37 cellular contexts compared by ENCODE assay signal in genomic region chr1:223186800-223187199, GRCh38. TPM values are rescaled to one million over a fixed set of nuclear protein-coding genes. Genes with fewer than 3 reads are reported as not detected.
A peak's percentile ranks its signal among the peaks of the same experiment; 100 is the strongest.
DNase-seq lines count a peak whose midpoint lies in the region; ATAC-seq, FAIRE-seq and TF ChIP-seq lines count a peak whose summit lies in the region.
"Had no signal": no experiment of that assay in that cellular context is flagged by ENCODE, and none has a peak within 500 bp of the region (broad histone marks: within the 10 kb centered on the region; RNA-seq: fewer than 3 reads in every experiment).

No MANE protein-coding gene starts in this region.

- no peak overlapping the region for H3K4me2 ChIP-seq in A549
- H3K4me2 ChIP-seq: BLaER1; BLaER1 treated with 17β-estradiol and CSF1 and Interleukin-3, amounts not matched to agents 10 nM and 100 nM had no signal

- no peak for TF ChIP-seq EP300 in A549 (IDR thresholded peaks at IDR 0.05)

- H3K4me1 ChIP-seq in A549 (0 out of 3 replicates have a peak, but pooled peaks cover 3% of the 10 kb centered on the region), HEK293 (ENCODE audit: control insufficient read depth, insufficient read depth, low read length) (no peaks in the 10 kb centered on the region)
- H3K4me1 ChIP-seq: BE2C, Caco-2 had no signal

- TF ChIP-seq RAD21 in A549 (conservative IDR thresholded peaks at IDR 0.05 in 1 of 2, IDR thresholded peaks at IDR 0.05 in 1 of 2) = no peak

- TF ChIP-seq CTCF in A549 (IDR thresholded peaks at IDR 0.05) (no peak), HEK293 (tag by site-specific recombination; IDR thresholded peaks at IDR 0.05) (no peak)

- peaks cover 2% of the 10 kb centered on the region for H3K36me3 Mint-ChIP-seq in activated naive CD8-positive, alpha-beta T cell
- H3K36me3 Mint-ChIP-seq in activated naive CD8-positive, alpha-beta T cell treated with anti-CD3 and anti-CD28 coated beads for 36 hours = peaks cover 7% of the 10 kb centered on the region
- H3K36me3 Mint-ChIP-seq in T-helper 17 cell (ENCODE audit: low read depth) = no peaks in the 10 kb centered on the region
- H3K36me3 Mint-ChIP-seq: CD14-positive monocyte; CD4-positive, alpha-beta memory T cell; CD8-positive, alpha-beta memory T cell; CD8-positive, alpha-beta T cell had no signal

- H3K4me3 ChIP-seq in A549 = no peak overlapping the region
- H3K4me3 ChIP-seq in HEK293 (ENCODE audit: low read depth, low read length) = no peak overlapping the region
- H3K4me3 ChIP-seq: BLaER1; BLaER1 treated with 17β-estradiol and CSF1 and Interleukin-3, amounts not matched to agents 10 nM and 100 nM had no signal

- CTCF ChIA-PET in A549 (lab: Yijun Ruan, JAX) = interaction anchor here (0.6 to 1.8 kb wide), 4 partner anchors 8 to 180 kb away, joined by 3 to 5 read pairs (median 4); no protein-coding TSS in a partner anchor
- CTCF ChIA-PET in HEK293 (lab: Yijun Ruan, JAX) = interaction anchor here (0.7 to 1.2 kb wide), 2 partner anchors 11 to 15 kb away, joined by 3 read pairs; no protein-coding TSS in a partner anchor

- H3K4me3 Mint-ChIP-seq in activated naive CD8-positive, alpha-beta T cell = no peak overlapping the region
- no peak overlapping the region for H3K4me3 Mint-ChIP-seq in activated naive CD8-positive, alpha-beta T cell treated with anti-CD3 and anti-CD28 coated beads for 36 hours
- H3K4me3 Mint-ChIP-seq in T-helper 17 cell = no peak overlapping the region
- H3K4me3 Mint-ChIP-seq: B cell; CD14-positive monocyte; CD4-positive, alpha-beta memory T cell; CD4-positive, alpha-beta T cell; CD4-positive, CD25-positive, alpha-beta regulatory T cell; CD8-positive, alpha-beta memory T cell; CD8-positive, alpha-beta T cell had no signal

- H3K27me3 Mint-ChIP-seq in activated naive CD8-positive, alpha-beta T cell = no peaks in the 10 kb centered on the region
- peaks cover 11% of the 10 kb centered on the region for H3K27me3 Mint-ChIP-seq in activated naive CD8-positive, alpha-beta T cell treated with anti-CD3 and anti-CD28 coated beads for 36 hours
- H3K27me3 Mint-ChIP-seq in T-helper 17 cell = peaks cover 10% of the 10 kb centered on the region
- H3K27me3 Mint-ChIP-seq: CD4-positive, alpha-beta memory T cell; CD4-positive, alpha-beta T cell had no signal

- no peaks in the 10 kb centered on the region for H3K36me3 ChIP-seq in HEK293 (ENCODE audit: control insufficient read depth in 2 of 2, insufficient read depth in 1 of 2, low read length in 2 of 2)
- H3K36me3 ChIP-seq: BE2C; BLaER1; BLaER1 treated with 17β-estradiol and CSF1 and Interleukin-3, amounts not matched to agents 10 nM and 100 nM had no signal

- TF ChIP-seq POLR2A in A549 (IDR thresholded peaks at IDR 0.05; ENCODE audit: low read length) = no peak
- TF ChIP-seq POLR2A in GM12891 (IDR thresholded peaks at IDR 0.05; ENCODE audit: low read depth, low read length) = no peak

- H3K9me3 Mint-ChIP-seq in activated naive CD8-positive, alpha-beta T cell (ENCODE audit: low read depth) = peaks cover 5% of the 10 kb centered on the region
- H3K9me3 Mint-ChIP-seq in activated naive CD8-positive, alpha-beta T cell treated with anti-CD3 and anti-CD28 coated beads for 36 hours = peaks cover 9% of the 10 kb centered on the region
- H3K9me3 Mint-ChIP-seq: CD14-positive monocyte; CD4-positive, alpha-beta T cell; CD8-positive, alpha-beta memory T cell; CD8-positive, alpha-beta T cell had no signal

- H3K9me3 ChIP-seq in A549 = no peaks in the 10 kb centered on the region
- H3K9me3 ChIP-seq in HEK293 (ENCODE audit: control insufficient read depth, insufficient read depth, low read depth, low read length) = no peaks in the 10 kb centered on the region
- H3K9me3 ChIP-seq in T-helper 17 cell (ENCODE audit: control insufficient read depth, low read length, poor library complexity, severe bottlenecking) = no peaks in the 10 kb centered on the region
- H3K9me3 ChIP-seq: BE2C; BLaER1; BLaER1 treated with 17β-estradiol and CSF1 and Interleukin-3, amounts not matched to agents 10 nM and 100 nM; Caco-2 had no signal

- FAIRE-seq in A549 (lab: Jason Lieb, UNC) (no peak), GM12891 (lab: Jason Lieb, UNC) (no peak)
- FAIRE-seq: A204.1, D721Med had no signal

- ATAC-seq in A549 (no peak), T-helper 17 cell (no peak), HG03159 (IDR thresholded peaks at IDR 0.05; ENCODE audit: unreplicated experiment) (no peak), GM19452 (IDR thresholded peaks at IDR 0.05; ENCODE audit: unreplicated experiment) (no peak)
- ATAC-seq: CD8-positive, alpha-beta T cell had no signal

- no peak for DNase-seq in activated naive CD8-positive, alpha-beta T cell treated with anti-CD3 and anti-CD28 coated beads for 36 hours
- DNase-seq in A549 (ENCODE audit: low read depth in 1 of 2, low spot score in 1 of 2) = no peak
- no peak for DNase-seq in T-helper 17 cell
- no peak for DNase-seq in GM12891 (ENCODE audit: insufficient read length, low spot score)
- DNase-seq: 8988T; ACHN; AML-193; BE2C; C1 segment of cervical spinal cord; Caco-2; Calu3; CD4-positive, alpha-beta memory T cell; CD4-positive, alpha-beta T cell; CD4-positive, CD25-positive, alpha-beta regulatory T cell; CD8-positive, alpha-beta memory T cell; CD8-positive, alpha-beta T cell; COR-L47; DMS 273 treated with DMSO at 0.1 percent for 48 hours; DMS153; DMS53; DMS79; DMS79 treated with DMSO at 0.1 percent for 48 hours; DND-41; EL had no signal

- peak overlapping the region; percentile 61 for H3K27ac Mint-ChIP-seq in activated naive CD8-positive, alpha-beta T cell
- no peak overlapping the region for H3K27ac Mint-ChIP-seq in activated naive CD8-positive, alpha-beta T cell treated with anti-CD3 and anti-CD28 coated beads for 36 hours
- H3K27ac Mint-ChIP-seq in T-helper 17 cell = peak overlapping the region; percentile 22
- H3K27ac Mint-ChIP-seq: B cell; CD14-positive monocyte; CD4-positive, alpha-beta memory T cell; CD4-positive, alpha-beta T cell; CD8-positive, alpha-beta memory T cell; CD8-positive, alpha-beta T cell had no signal

- H3K27ac ChIP-seq in A549 = no peak overlapping the region
- H3K27ac ChIP-seq in HEK293 (ENCODE audit: extremely low read depth, low read depth, low read length) = no peak overlapping the region
- H3K27ac ChIP-seq: 22Rv1; BLaER1; BLaER1 treated with 17β-estradiol and CSF1 and Interleukin-3, amounts not matched to agents 10 nM and 100 nM; C4-2B had no signal

- H3K4me1 Mint-ChIP-seq in activated naive CD8-positive, alpha-beta T cell (ENCODE audit: low read depth) = peaks cover 60% of the 10 kb centered on the region
- peaks cover 30% of the 10 kb centered on the region for H3K4me1 Mint-ChIP-seq in activated naive CD8-positive, alpha-beta T cell treated with anti-CD3 and anti-CD28 coated beads for 36 hours
- H3K4me1 Mint-ChIP-seq in T-helper 17 cell = peaks cover 38% of the 10 kb centered on the region
- H3K4me1 Mint-ChIP-seq: B cell had no signal

- 36% methylated on average over 3 of the region's 3 CpGs for WGBS in A549 (ENCODE audit: missing lambda C conversion rate)

- POLR2A ChIA-PET in A549 (lab: Yijun Ruan, JAX) (no interaction called here), HEK293 (lab: Yijun Ruan, JAX) (no interaction called here)

TF ChIP-seq in A549, 52 proteins besides CTCF, POLR2A, EP300 and RAD21:
- peak; percentile 80 for TF ChIP-seq ZC3H11A (IDR thresholded peaks at IDR 0.05)
- TF ChIP-seq HES2 (IDR thresholded peaks at IDR 0.05) = no peak
TF ChIP-seq in A549: peak in this region for 1.

TF ChIP-seq in GM12891, 5 proteins besides CTCF, POLR2A, EP300 and RAD21:
- TF ChIP-seq PAX5 (IDR thresholded peaks at IDR 0.05; ENCODE audit: insufficient read depth, low read length, severe bottlenecking) (no peak), POU2F2 (IDR thresholded peaks at IDR 0.05; ENCODE audit: low read depth, low read length) (no peak), POLR2AphosphoS5 (IDR thresholded peaks at IDR 0.05; ENCODE audit: low read depth, low read length) (no peak), SPI1 (IDR thresholded peaks at IDR 0.05; ENCODE audit: low read depth, low read length) (no peak), TAF1 (IDR thresholded peaks at IDR 0.05; ENCODE audit: low read depth, low read length) (no peak)

RNA-seq across cellular contexts. Expression of gene TLR5, which starts 43.8 kb away (rescaled TPM):
- under 1 TPM; 0.19 to 0.38 TPM for total RNA-seq in activated naive CD8-positive, alpha-beta T cell treated with anti-CD3 and anti-CD28 coated beads for 36 hours
- polyA plus RNA-seq in A549 (2011; rRNA removed) = 1.3 and 1.8 TPM in 2 replicates
- polyA plus RNA-seq in A549 (2012; cell fraction: cytosol; rRNA removed) = 0.04 and 0.24 TPM in 2 replicates
- 0.40 and 1.1 TPM in 2 replicates for polyA plus RNA-seq in A549 (2012; cell fraction: nucleus; rRNA removed)
- 0.22 to 0.46 TPM (median 0.34 TPM) in 3 replicates for polyA plus RNA-seq in A549 (2017; fragmentation: RNase III; extraction: RNeasy Plus Mini Kit Qiagen cat#74134 plus additional on column Dnase treatment)
- 1.5 and 2.3 TPM in 2 replicates for polyA minus RNA-seq in A549 (2011; rRNA and poly(A)+ RNA removed)
- 1 to 10 TPM; 2.6 to 2.8 TPM for total RNA-seq in T-helper 17 cell
- not detected for polyA plus RNA-seq in GM12891 (2012; ENCODE audit: low read depth, missing spikeins)
- total RNA-seq: A172, B cell had no signal
